Comparison of ENCODE assay signal across 30 cellular contexts in the genomic region with DNA sequence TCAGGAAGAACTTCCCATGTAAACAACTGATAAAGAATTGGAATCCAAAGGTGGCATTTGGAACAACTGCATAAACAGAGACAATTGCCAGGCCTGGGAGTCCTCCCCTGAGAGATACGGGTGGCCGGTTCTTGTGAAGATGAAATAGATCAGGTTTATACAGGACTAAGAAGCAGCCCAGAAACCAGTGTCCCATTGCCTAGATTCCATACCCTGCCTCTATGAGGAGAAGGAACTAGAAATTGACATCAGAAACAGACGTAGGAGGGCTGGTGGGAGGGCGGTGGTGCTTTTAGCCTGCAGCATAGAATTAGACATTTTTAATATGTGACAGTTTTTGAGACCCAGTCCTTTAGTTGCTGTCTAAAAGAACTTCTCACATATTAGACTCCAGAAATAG.
"Had no signal": no experiment of that assay in that cellular context is flagged by ENCODE, and none has a peak within 500 bp of the region (broad histone marks: within the 10 kb centered on the region; RNA-seq: fewer than 3 reads in every experiment).

No MANE protein-coding gene starts in this region.

- H3K27me3 ChIP-seq: left lung, neural progenitor cell, ovary, stomach, testis, thyroid gland, transverse colon, uterus had no signal

- FAIRE-seq: keratinocyte had no signal

- H3K4me3 ChIP-seq: left lung, lower lobe of right lung, neural progenitor cell, ovary, skin epidermis, stomach, testis, thyroid gland, transverse colon, uterus had no signal

- H3K4me1 ChIP-seq: left lung, lower lobe of right lung, stomach, testis, transverse colon, uterus had no signal

- H3K36me3 ChIP-seq: left lung, lower lobe of right lung, neural progenitor cell, neutrophil, ovary, stomach, thyroid gland, transverse colon, uterus had no signal

- H3K27ac ChIP-seq: left lung, lower lobe of right lung, neural progenitor cell, neutrophil, ovary, skin epidermis, stomach, testis, transverse colon, uterus had no signal

- H3K4me2 ChIP-seq: neural progenitor cell had no signal

- H3K9me3 ChIP-seq: left lung, lower lobe of right lung, neutrophil, ovary, testis, thyroid gland, transverse colon, uterus had no signal

- H2AFZ ChIP-seq: neural progenitor cell had no signal

- H3K9ac ChIP-seq: neural progenitor cell had no signal

- DNase-seq: hippocampal formation; kidney glomerular epithelial cell; left cardiac atrium; left lung; lower lobe of right lung; mammary epithelial cell; mesendoderm; naive B cell; natural killer cell; nephron progenitor cell; occipital lobe; ovary; retina; right cardiac atrium; stimulated activated CD4-positive, alpha-beta T cell treated with anti-CD3 and anti-CD28 coated beads, Interleukin-12 subunit alpha, Interleukin-12 subunit beta, amount 100 ng/mL, for 4 hours; stimulated activated CD4-positive, alpha-beta T cell treated with anti-CD3 and anti-CD28 coated beads, Interleukin-15, amount 100 ng/mL, for 24 hours; stimulated activated CD4-positive, alpha-beta T cell treated with anti-CD3 and anti-CD28 coated beads, Interleukin-2, amount 100 ng/mL, for 24 hours; stimulated activated CD4-positive, alpha-beta T cell treated with anti-CD3 and anti-CD28 coated beads, Interleukin-4, amount 100 ng/mL, for 1 hour; stimulated activated naive B cell treated with anti-CD40 and anti-IgM and Interleukin-4, amounts not matched to agents 10 μg/mL and 1 μg/mL and 100 μg/mL, for 72 hours; stimulated activated naive CD8-positive, alpha-beta T cell treated with anti-CD3 and anti-CD28 coated beads, Interleukin-15, Interleukin-2, amounts not matched to agents 100 U/mL and 50 U/mL, for 24 hours; stomach; testis; thyroid gland; transverse colon; uterus had no signal

- ATAC-seq: left cardiac atrium; lower lobe of right lung; natural killer cell; right cardiac atrium; sciatic nerve; stimulated activated naive B cell treated with anti-CD40 and anti-IgM and Interleukin-4, amounts not matched to agents 10 μg/mL and 1 μg/mL and 100 μg/mL, for 72 hours; stimulated activated naive CD8-positive, alpha-beta T cell treated with anti-CD3 and anti-CD28 coated beads, Interleukin-15, Interleukin-2, amounts not matched to agents 100 U/mL and 50 U/mL, for 24 hours had no signal
